8 cellular contexts compared by ENCODE assay signal in the genomic region with DNA sequence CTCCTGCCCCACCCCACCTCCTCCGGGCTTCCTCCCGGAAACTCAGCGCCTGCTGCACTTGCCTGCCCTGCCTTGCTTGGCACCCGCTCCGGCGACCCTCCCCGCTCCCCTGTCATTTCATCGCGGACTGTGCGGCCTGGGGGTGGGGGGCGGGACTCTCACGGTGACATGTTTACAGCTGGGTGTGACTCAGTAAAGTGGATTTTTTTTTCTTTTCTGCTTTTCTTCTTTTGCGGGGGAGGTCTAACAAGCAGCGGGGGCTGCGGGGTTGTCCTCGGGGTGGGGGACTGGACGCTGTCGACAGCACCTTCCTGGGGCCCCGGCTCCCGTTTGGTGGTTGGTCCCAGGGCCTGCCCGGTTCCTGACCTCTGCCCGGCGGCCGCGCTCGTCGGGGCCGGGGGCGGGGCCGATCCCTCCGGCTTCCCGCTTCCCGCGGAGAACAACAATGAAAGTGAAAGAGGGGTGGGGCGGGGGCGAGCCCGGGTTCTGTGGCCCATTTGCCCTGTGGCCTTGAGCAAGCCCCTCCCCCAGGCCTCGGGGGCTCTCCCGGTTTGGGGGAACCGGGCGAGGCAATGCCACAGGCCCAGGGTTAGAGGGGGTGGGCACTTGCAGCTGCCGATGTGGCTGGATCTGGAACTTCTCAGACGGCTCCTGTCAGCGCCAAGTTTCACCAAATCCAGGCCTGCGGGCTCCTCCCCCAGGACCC. TPM values are rescaled to one million over a fixed set of nuclear protein-coding genes. Genes with fewer than 3 reads are reported as not detected.
A peak's percentile ranks its signal among the peaks of the same experiment; 100 is the strongest.
DNase-seq lines count a peak whose midpoint lies in the region; ATAC-seq, FAIRE-seq and TF ChIP-seq lines count a peak whose summit lies in the region.

No MANE protein-coding gene starts in this region.

- CTCF ChIA-PET in activated CD4-positive, alpha-beta memory T cell treated with anti-CD3 and anti-CD28 coated beads, Interleukin-2, amount 10 ng/mL, durations not matched to agents 7 days and 5 days (lab: Charles Lee): no interaction called here
- CTCF ChIA-PET in H1 (lab: Charles Lee; ENCODE audit: partially characterized antibody): interaction anchor here (1.0 to 44.5 kb wide), 4 partner anchors 9 to 38 kb away, joined by 3 to 1004 read pairs (median 41); a partner anchor contains a TSS

- no peak for TF ChIP-seq RAD21 in H1 (IDR thresholded peaks at IDR 0.05 in 1 of 2, conservative IDR thresholded peaks at IDR 0.05 in 1 of 2; ENCODE audit: low read depth in 2 of 2, low read length in 2 of 2)

- no peaks in the 10 kb centered on the region for H3K79me1 ChIP-seq in H1 (ENCODE audit: low read depth, low read length)

- no peak overlapping the region for H3K4ac ChIP-seq in H1 (replicated peaks; ENCODE audit: insufficient read length, low read depth, low read length)

- H3K56ac ChIP-seq in H1 (replicated peaks; ENCODE audit: insufficient read length, low read depth, low read length): peak overlapping the region; percentile 79

- H3K4me1 Mint-ChIP-seq in activated CD4-positive, alpha-beta memory T cell treated with anti-CD3 and anti-CD28 coated beads, Interleukin-2, amount 10 ng/mL, durations not matched to agents 7 days and 5 days: peaks cover 15% of the 10 kb centered on the region

- peak overlapping the region; percentile 69 to 94 for H3K4me2 ChIP-seq in H1 (ENCODE audit: insufficient read depth in 1 of 2, low read depth in 2 of 2, low read length in 2 of 2)

- peak overlapping the region; percentile 25 for H3K4me3 ChIP-seq in NB4 (ENCODE audit: low read depth, low read length)
- H3K4me3 ChIP-seq in H1 (ENCODE audit: extremely low read depth in 1 of 4, insufficient read depth in 2 of 4, low read depth in 3 of 4, low read length in 4 of 4): peak overlapping the region; percentile 63 to 95 (median 69)
- peak overlapping the region; percentile 82 to 89 for H3K4me3 ChIP-seq in mucosa of rectum (ENCODE audit: low read length in 2 of 2)

- POLR2A ChIA-PET in activated CD4-positive, alpha-beta memory T cell treated with anti-CD3 and anti-CD28 coated beads, Interleukin-2, amount 10 ng/mL, durations not matched to agents 7 days and 5 days (lab: Charles Lee): interaction anchor here (1.1 kb wide), 1 partner anchor 12 kb away, joined by 3 read pairs; no protein-coding TSS in a partner anchor
- POLR2A ChIA-PET in H1 (lab: Charles Lee; ENCODE audit: partially characterized antibody): interaction anchor here (0.5 to 3.8 kb wide), 23 partner anchors 8 to 316 kb away, joined by 3 to 35 read pairs (median 4); a partner anchor contains a TSS

- no peak overlapping the region for H3K23ac ChIP-seq in H1 (ENCODE audit: insufficient read length)

- H3K9me3 Mint-ChIP-seq in activated CD4-positive, alpha-beta memory T cell treated with anti-CD3 and anti-CD28 coated beads, Interleukin-2, amount 10 ng/mL, durations not matched to agents 7 days and 5 days: no peaks in the 10 kb centered on the region

- H2BK5ac ChIP-seq in H1 (ENCODE audit: low read depth, low read length): peak overlapping the region; percentile 44; the same call in 1 of the 2 replicates

- peak overlapping the region; percentile 60 for H3K27ac Mint-ChIP-seq in activated CD4-positive, alpha-beta memory T cell treated with anti-CD3 and anti-CD28 coated beads, Interleukin-2, amount 10 ng/mL, durations not matched to agents 7 days and 5 days

- peak overlapping the region; percentile 89 for H4K91ac ChIP-seq in H1 (replicated peaks; ENCODE audit: insufficient read length, low read length)

- H3K9me3 ChIP-seq in H1 (ENCODE audit: insufficient read depth in 2 of 2, low read depth in 1 of 2, low read length in 1 of 2) (no peaks in the 10 kb centered on the region), mucosa of rectum (ENCODE audit: control insufficient read depth in 2 of 2, low read length in 2 of 2) (no peaks in the 10 kb centered on the region)

- H3K4me3 Mint-ChIP-seq in activated CD4-positive, alpha-beta memory T cell treated with anti-CD3 and anti-CD28 coated beads, Interleukin-2, amount 10 ng/mL, durations not matched to agents 7 days and 5 days: peak overlapping the region; percentile 70

- no peak overlapping the region for H3K14ac ChIP-seq in H1 (ENCODE audit: insufficient read length)

- peak overlapping the region; percentile 93; the same call in 1 of the 2 replicates for H4K8ac ChIP-seq in H1 (ENCODE audit: extremely low read depth, insufficient read depth, low read length)

- H3K79me2 ChIP-seq in H1 (ENCODE audit: control insufficient read depth in 1 of 2, insufficient read depth in 2 of 2, low read length in 2 of 2): no peaks in the 10 kb centered on the region; a peak in 1 of 4 replicates

- peaks cover 29% of the 10 kb centered on the region for H3K36me3 Mint-ChIP-seq in activated CD4-positive, alpha-beta memory T cell treated with anti-CD3 and anti-CD28 coated beads, Interleukin-2, amount 10 ng/mL, durations not matched to agents 7 days and 5 days (ENCODE audit: low read depth)

- H4K5ac ChIP-seq in H1 (ENCODE audit: insufficient read length, low read depth, low read length): peak overlapping the region; percentile 94

- no peak overlapping the region for H2BK120ac ChIP-seq in H1 (replicated peaks; ENCODE audit: low read depth, low read length)

- no peak overlapping the region for H2AK5ac ChIP-seq in H1 (ENCODE audit: low read depth, low read length)

- peak; percentile 33 for FAIRE-seq in GM12891 (lab: Jason Lieb, UNC)
- no peak for FAIRE-seq in H1 (lab: Jason Lieb, UNC)

- H3K27me3 ChIP-seq in H1 (replicated peaks in 1 of 4; ENCODE audit: control insufficient read depth in 3 of 4, extremely low read depth in 1 of 4, insufficient read depth in 3 of 4, low read length in 3 of 4) (no peaks in the 10 kb centered on the region), mucosa of rectum (ENCODE audit: control insufficient read depth in 2 of 2, insufficient read depth in 2 of 2, low read length in 2 of 2) (peaks cover 0 to 7% of the 10 kb centered on the region in 2 donors)

- peak in 1 of 2 experiments; percentile 25; a peak in 1 of 3 replicates for TF ChIP-seq EP300 in H1 (IDR thresholded peaks at IDR 0.05; ENCODE audit: borderline replicate concordance in 1 of 2, low read depth in 2 of 2, low read length in 2 of 2)

- 0 out of 2 replicates have a peak overlapping the region, but pooled peaks have one; percentile 46 for H2BK15ac ChIP-seq in H1 (ENCODE audit: low read length)

- DNase-seq in GM12891 (ENCODE audit: insufficient read length, low spot score) (peak; percentile 76), NB4 (ENCODE audit: low read depth) (peak; percentile 75), H1 (ENCODE audit: low read depth in 1 of 2, low spot score in 2 of 2) (peak in 1 of 2 experiments; percentile 92)
- DNase-seq in activated CD4-positive, alpha-beta memory T cell treated with anti-CD3 and anti-CD28 coated beads, Interleukin-2, amount 10 ng/mL, durations not matched to agents 7 days and 5 days: peak; percentile 71
- DNase-seq in stimulated activated naive CD8-positive, alpha-beta T cell treated with anti-CD3 and anti-CD28 coated beads, Interleukin-15, Interleukin-2, amounts not matched to agents 100 U/mL and 50 U/mL, for 24 hours: peak; percentile 83

- peaks cover 0 to 16% (median 13%) of the 10 kb centered on the region in 4 experiments; a peak in 6 of 7 replicates for H3K4me1 ChIP-seq in H1 (replicated peaks in 1 of 4; ENCODE audit: control insufficient read depth in 3 of 4, insufficient read depth in 4 of 4, low read length in 3 of 4)
- peaks cover 14 to 36% of the 10 kb centered on the region in 2 donors for H3K4me1 ChIP-seq in mucosa of rectum (ENCODE audit: control insufficient read depth in 2 of 2, insufficient read depth in 2 of 2, low read length in 2 of 2)

- TF ChIP-seq POLR2A in GM12891 (IDR thresholded peaks at IDR 0.05; ENCODE audit: low read depth, low read length): no peak
- TF ChIP-seq POLR2A in NB4 (IDR thresholded peaks at IDR 0.05; ENCODE audit: extremely low read depth, insufficient read length): no peak
- TF ChIP-seq POLR2A in H1 (IDR thresholded peaks at IDR 0.05; ENCODE audit: control extremely low read depth in 1 of 2, low read depth in 2 of 2, low read length in 2 of 2): peak in 1 of 2 experiments; percentile 56; a peak in 2 of 3 replicates

- H3K27me3 Mint-ChIP-seq in activated CD4-positive, alpha-beta memory T cell treated with anti-CD3 and anti-CD28 coated beads, Interleukin-2, amount 10 ng/mL, durations not matched to agents 7 days and 5 days: peaks cover 14% of the 10 kb centered on the region

- 1% methylated on average over 16 of the region's 45 CpGs; no CpG with 5 or more reads in 1 of the 2 experiments for WGBS in H1 (ENCODE audit: extremely low coverage in 1 of 2, insufficient coverage in 1 of 2, insufficient read length in 1 of 2, insufficient replicate concordance in 2 of 2, low coverage in 1 of 2, low lambda C conversion rate in 2 of 2, missing lambda C conversion rate in 1 of 2), 2 experiments

- no peak overlapping the region for H2AFZ ChIP-seq in H1 (ENCODE audit: low read length)

- peak overlapping the region; percentile 93 for H3K18ac ChIP-seq in H1 (ENCODE audit: extremely low read depth, low read length)

- H2BK12ac ChIP-seq in H1 (ENCODE audit: low read depth, low read length): no peak overlapping the region

- peak overlapping the region; percentile 53 for H3K27ac ChIP-seq in H1 (ENCODE audit: low read depth, low read length)
- peak overlapping the region; percentile 68 to 81 for H3K27ac ChIP-seq in mucosa of rectum (ENCODE audit: low read depth in 2 of 2, low read length in 2 of 2)

- H3K9ac ChIP-seq in H1 (replicated peaks in 1 of 4; ENCODE audit: extremely low read depth in 1 of 4, low read depth in 3 of 4, low read length in 3 of 4): peak overlapping the region in 3 of 4 experiments; percentile 48 to 68 (median 53); a peak in 4 of 7 replicates
- peak overlapping the region; percentile 56 to 90 for H3K9ac ChIP-seq in mucosa of rectum (ENCODE audit: low read depth in 1 of 2, low read length in 2 of 2)

- H2BK20ac ChIP-seq in H1 (ENCODE audit: low read length): 0 out of 2 replicates have a peak overlapping the region, but pooled peaks have one; percentile 32

- H4K20me1 ChIP-seq in H1 (replicated peaks in 1 of 2; ENCODE audit: control insufficient read depth in 1 of 2, insufficient read depth in 2 of 2, low read length in 2 of 2): peaks cover 15 to 19% of the 10 kb centered on the region in 2 experiments

- TF ChIP-seq CTCF in NB4 (IDR thresholded peaks at IDR 0.05; ENCODE audit: low read depth, low read length) (no peak), H1 (IDR thresholded peaks at IDR 0.05; ENCODE audit: control extremely low read depth in 1 of 3, insufficient read depth in 1 of 3, low read depth in 1 of 3, low read length in 3 of 3) (no peak)

- H3K36me3 ChIP-seq in H1 (ENCODE audit: control insufficient read depth in 2 of 4, insufficient read depth in 4 of 4, low read length in 3 of 4): peaks cover 3 to 25% (median 8%) of the 10 kb centered on the region in 4 experiments; a peak in 4 of 8 replicates
- peaks cover 5 to 7% of the 10 kb centered on the region in 2 donors for H3K36me3 ChIP-seq in mucosa of rectum (ENCODE audit: control insufficient read depth in 2 of 2, insufficient read depth in 2 of 2, low read length in 2 of 2)

- peaks cover 9% of the 10 kb centered on the region; the same call in 1 of the 2 replicates for H3K23me2 ChIP-seq in H1 (ENCODE audit: low read depth, low read length)

- peak; percentile 59 for ATAC-seq in stimulated activated naive CD8-positive, alpha-beta T cell treated with anti-CD3 and anti-CD28 coated beads, Interleukin-15, Interleukin-2, amounts not matched to agents 100 U/mL and 50 U/mL, for 24 hours
- ATAC-seq in HG02981 (IDR thresholded peaks at IDR 0.05; ENCODE audit: unreplicated experiment) (no peak), GM21526 (IDR thresholded peaks at IDR 0.05; ENCODE audit: low FRiP score, unreplicated experiment) (no peak)

RNA-seq across cellular contexts. Expression of a gene that starts 1.0 kb away (rescaled TPM):
- 2.5 TPM for polyA plus RNA-seq in GM12891 (2012; ENCODE audit: low read depth, missing spikeins)
- total RNA-seq in activated CD4-positive, alpha-beta memory T cell treated with anti-CD3 and anti-CD28 coated beads, Interleukin-2, amount 10 ng/mL, durations not matched to agents 7 days and 5 days: 1 to 10 TPM; 3.5 to 4.1 TPM
- 309 and 338 TPM in 2 replicates for total RNA-seq in H1 (2021; fragmentation: NEBNext Ultra II Directional; extraction: Animal tissue kit (Norgen Biotek cat#: 25700))
- 606 and 948 TPM in 2 replicates for polyA plus RNA-seq in H1 (2011; rRNA removed)
- polyA plus RNA-seq in H1 (2011; cell fraction: cytosol; rRNA removed): 870 TPM
- 559 TPM for polyA plus RNA-seq in H1 (2011; cell fraction: nucleus; rRNA removed)
- polyA plus RNA-seq in H1 (2012, experiment 1 of 2): 605 to 743 TPM (median 671 TPM) in 4 replicates
- polyA plus RNA-seq in H1 (2012, experiment 2 of 2): 841 TPM
- polyA plus RNA-seq in H1 (2013, experiment 1 of 2): 949 TPM
- 1,178 TPM for polyA plus RNA-seq in H1 (2013, experiment 2 of 2)
- polyA minus RNA-seq in H1 (2011; rRNA and poly(A)+ RNA removed): 84.3 and 125 TPM in 2 replicates
- 189 TPM for polyA minus RNA-seq in H1 (2011; cell fraction: cytosol; rRNA and poly(A)+ RNA removed)
- 88.1 TPM for polyA minus RNA-seq in H1 (2011; cell fraction: nucleus; rRNA and poly(A)+ RNA removed)

RNA-seq across cellular contexts. Expression of a gene that starts 11.1 kb away (rescaled TPM):
- 0.22 TPM for polyA plus RNA-seq in GM12891 (2012; ENCODE audit: low read depth, missing spikeins)
- under 1 TPM; 0.30 to 0.38 TPM for total RNA-seq in activated CD4-positive, alpha-beta memory T cell treated with anti-CD3 and anti-CD28 coated beads, Interleukin-2, amount 10 ng/mL, durations not matched to agents 7 days and 5 days
- 0.63 and 1.1 TPM in 2 replicates for total RNA-seq in H1 (2021; fragmentation: NEBNext Ultra II Directional; extraction: Animal tissue kit (Norgen Biotek cat#: 25700))
- polyA plus RNA-seq in H1 (2011; rRNA removed): 1.3 and 2.2 TPM in 2 replicates
- 0.98 TPM for polyA plus RNA-seq in H1 (2011; cell fraction: cytosol; rRNA removed)
- polyA plus RNA-seq in H1 (2011; cell fraction: nucleus; rRNA removed): 1.1 TPM
- 0.30 to 1.0 TPM (median 0.96 TPM) in 4 replicates for polyA plus RNA-seq in H1 (2012, experiment 1 of 2)
- 0.66 TPM for polyA plus RNA-seq in H1 (2012, experiment 2 of 2)
- polyA plus RNA-seq in H1 (2013, experiment 1 of 2): 0.73 TPM
- polyA plus RNA-seq in H1 (2013, experiment 2 of 2): 0.68 TPM
- 1.6 and 1.9 TPM in 2 replicates for polyA minus RNA-seq in H1 (2011; rRNA and poly(A)+ RNA removed)
- polyA minus RNA-seq in H1 (2011; cell fraction: cytosol; rRNA and poly(A)+ RNA removed): not detected
- 1.1 TPM for polyA minus RNA-seq in H1 (2011; cell fraction: nucleus; rRNA and poly(A)+ RNA removed)

RNA-seq across cellular contexts. Expression of a gene that starts 33.2 kb away (rescaled TPM):
- 39.6 TPM for polyA plus RNA-seq in GM12891 (2012; ENCODE audit: low read depth, missing spikeins)
- total RNA-seq in activated CD4-positive, alpha-beta memory T cell treated with anti-CD3 and anti-CD28 coated beads, Interleukin-2, amount 10 ng/mL, durations not matched to agents 7 days and 5 days: 100 to 1,000 TPM; 141 to 143 TPM
- 84.4 and 88.5 TPM in 2 replicates for total RNA-seq in H1 (2021; fragmentation: NEBNext Ultra II Directional; extraction: Animal tissue kit (Norgen Biotek cat#: 25700))
- polyA plus RNA-seq in H1 (2011; rRNA removed): 184 and 262 TPM in 2 replicates
- polyA plus RNA-seq in H1 (2011; cell fraction: cytosol; rRNA removed): 118 TPM
- 335 TPM for polyA plus RNA-seq in H1 (2011; cell fraction: nucleus; rRNA removed)
- polyA plus RNA-seq in H1 (2012, experiment 1 of 2): 56.9 to 93.0 TPM (median 85.7 TPM) in 4 replicates
- 72.1 TPM for polyA plus RNA-seq in H1 (2012, experiment 2 of 2)
- 92.3 TPM for polyA plus RNA-seq in H1 (2013, experiment 1 of 2)
- polyA plus RNA-seq in H1 (2013, experiment 2 of 2): 81.6 TPM
- 58.7 and 67.4 TPM in 2 replicates for polyA minus RNA-seq in H1 (2011; rRNA and poly(A)+ RNA removed)
- polyA minus RNA-seq in H1 (2011; cell fraction: cytosol; rRNA and poly(A)+ RNA removed): 72.8 TPM
- 103 TPM for polyA minus RNA-seq in H1 (2011; cell fraction: nucleus; rRNA and poly(A)+ RNA removed)

Comparison
In these comparisons a context has a peak if more than half of its experiments do, and no peak if none do; other contexts are left out.
1. H3K4me3 ChIP-seq: peak in every context shown above with its lines; median percentile 86 in mucosa of rectum; 69 in H1; 25 in NB4.
2. RNA of a gene that starts 1.0 kb away (total RNA-seq): 309 to 338 TPM in H1; 3.5 to 4.1 TPM in activated CD4-positive, alpha-beta memory T cell treated with anti-CD3 and anti-CD28 coated beads, Interleukin-2, amount 10 ng/mL, durations not matched to agents 7 days and 5 days; every median in the first group is over 10 times any median in the second.